Comparison of ENCODE assay signal across 8 cellular contexts in the genomic region with DNA sequence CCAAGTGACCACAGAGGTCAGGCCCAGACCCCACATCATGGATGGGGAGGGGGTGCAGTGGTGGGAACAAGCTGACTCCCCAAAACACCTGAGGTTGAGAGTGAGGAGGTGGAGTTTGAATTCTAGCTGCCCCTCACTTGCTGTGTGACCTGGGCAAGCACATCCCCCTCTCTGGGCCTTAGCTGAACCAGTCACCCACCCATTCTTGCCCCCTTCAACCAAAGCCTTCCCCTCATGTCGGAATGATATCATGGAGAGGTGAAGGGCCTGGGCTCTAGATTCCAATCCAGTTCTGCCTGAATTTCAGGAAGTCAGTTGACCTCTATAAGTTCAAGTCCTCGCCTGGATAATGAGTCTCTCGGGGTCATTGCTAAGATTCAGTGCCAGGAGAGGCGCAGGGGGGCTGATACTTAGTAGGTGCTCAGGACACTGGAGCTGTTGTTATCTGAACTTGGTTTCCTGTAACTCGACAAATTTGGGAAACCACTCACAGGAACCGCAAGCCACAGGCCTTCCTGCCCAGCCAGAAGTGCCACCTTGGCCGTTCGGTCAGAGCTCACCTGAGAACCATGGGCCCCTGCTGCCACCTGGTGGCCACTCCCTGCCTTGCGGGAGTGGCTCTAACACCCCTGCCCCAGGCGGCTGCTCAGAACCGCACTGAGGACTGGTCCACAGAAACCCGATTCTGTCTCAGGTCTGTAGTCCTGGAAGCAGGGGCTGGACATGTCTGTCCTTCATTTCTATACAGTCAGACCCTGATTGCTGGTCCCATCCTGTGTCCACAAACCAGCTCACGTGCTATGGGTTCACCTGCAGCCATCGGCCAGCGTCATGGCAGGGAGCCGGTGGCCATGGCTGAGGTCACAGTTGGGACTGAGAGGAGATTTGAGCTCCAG. TPM values are rescaled to one million over a fixed set of nuclear protein-coding genes. Genes with fewer than 3 reads are reported as not detected.
A peak's percentile ranks its signal among the peaks of the same experiment; 100 is the strongest.
DNase-seq lines count a peak whose midpoint lies in the region; ATAC-seq and TF ChIP-seq lines count a peak whose summit lies in the region.

No MANE protein-coding gene starts in this region.

- CTCF ChIA-PET in CD8-positive, alpha-beta memory T cell (lab: Charles Lee): interaction anchor here (0.6 to 10.4 kb wide), 37 partner anchors 8 to 515 kb away, joined by 3 to 315 read pairs (median 4); a partner anchor contains a TSS

- H3K9me3 ChIP-seq in CD8-positive, alpha-beta memory T cell (ENCODE audit: low read length): no peaks in the 10 kb centered on the region

- H3K27ac ChIP-seq in CD8-positive, alpha-beta memory T cell (ENCODE audit: low read depth, low read length): no peak overlapping the region

- H3K27ac Mint-ChIP-seq in CD8-positive, alpha-beta memory T cell: peak overlapping the region in 6 of 8 donors; percentile 37 to 84 (median 78)

- DNase-seq in CD8-positive, alpha-beta memory T cell: peak; percentile 82 to 92 (median 88)
- DNase-seq in NCI-H146 (lab: John Stamatoyannopoulos, UW) (peak; percentile 53), cardiac fibroblast (ENCODE audit: low read depth in 2 of 2) (peak; percentile 67), kidney tubule cell (ENCODE audit: low spot score) (peak; percentile 89)
- DNase-seq in activated CD4-positive, CD25-positive, alpha-beta regulatory T cell treated with anti-CD3 and anti-CD28 coated beads, Interleukin-2, amount 50 U/mL, for 16 hours (ENCODE audit: low read depth, low spot score): peak; percentile 81
- peak; percentile 90 to 95 for DNase-seq in stimulated activated CD4-positive, alpha-beta T cell treated with anti-CD3 and anti-CD28 coated beads, Interleukin-2, amount 100 ng/mL, for 48 hours

- TF ChIP-seq CTCF in cardiac fibroblast (IDR thresholded peaks at IDR 0.05; ENCODE audit: low read depth, low read length): peak; percentile 92

- H3K36me3 ChIP-seq in CD8-positive, alpha-beta memory T cell (ENCODE audit: insufficient read depth, low read length): no peaks in the 10 kb centered on the region

- peak overlapping the region; percentile 55 to 88 (median 75) for H3K4me3 Mint-ChIP-seq in CD8-positive, alpha-beta memory T cell

- POLR2A ChIA-PET in CD8-positive, alpha-beta memory T cell (lab: Charles Lee): interaction anchor here (0.9 to 1.3 kb wide), 7 partner anchors 10 to 374 kb away, joined by 3 to 8 read pairs (median 3); no protein-coding TSS in a partner anchor

- H3K27me3 Mint-ChIP-seq in CD8-positive, alpha-beta memory T cell: peaks cover 28 to 32% of the 10 kb centered on the region in 2 donors

- H3K4me1 Mint-ChIP-seq in CD8-positive, alpha-beta memory T cell: peaks cover 19 to 29% (median 20%) of the 10 kb centered on the region in 3 donors

- H3K9me3 Mint-ChIP-seq in CD8-positive, alpha-beta memory T cell: no peaks in the 10 kb centered on the region

- H3K4me1 ChIP-seq in CD8-positive, alpha-beta memory T cell (ENCODE audit: insufficient read depth, low read length): peaks cover 26% of the 10 kb centered on the region

- peaks cover 11% of the 10 kb centered on the region for H3K27me3 ChIP-seq in CD8-positive, alpha-beta memory T cell (ENCODE audit: insufficient read depth, low read length, poor library complexity, severe bottlenecking)

- peak overlapping the region; percentile 28 for H3K4me3 ChIP-seq in CD8-positive, alpha-beta memory T cell (ENCODE audit: low read length)
- H3K4me3 ChIP-seq in cardiac fibroblast (replicated peaks in 1 of 2; ENCODE audit: low read depth in 2 of 2, low read length in 2 of 2): no peak overlapping the region

- ATAC-seq in GM21447 (IDR thresholded peaks at IDR 0.05; ENCODE audit: unreplicated experiment): peak; percentile 82
- no peak for ATAC-seq in GM21528 (IDR thresholded peaks at IDR 0.05; ENCODE audit: low FRiP score, unreplicated experiment)

- H3K36me3 Mint-ChIP-seq in CD8-positive, alpha-beta memory T cell: no peaks in the 10 kb centered on the region

RNA-seq across cellular contexts. Expression of a gene that starts 6.9 kb away (rescaled TPM):
- under 1 TPM; 0.13 to 0.31 TPM for total RNA-seq in CD8-positive, alpha-beta memory T cell
- polyA plus RNA-seq in CD8-positive, alpha-beta memory T cell: not detected

RNA-seq across cellular contexts. Expression of a gene that starts 12.7 kb away (rescaled TPM):
- not detected for total RNA-seq in CD8-positive, alpha-beta memory T cell
- not detected for polyA plus RNA-seq in CD8-positive, alpha-beta memory T cell

RNA-seq across cellular contexts. Expression of a gene that starts 41.5 kb away (rescaled TPM):
- total RNA-seq in CD8-positive, alpha-beta memory T cell: 10 to 100 TPM; 69.1 to 74.3 TPM
- polyA plus RNA-seq in CD8-positive, alpha-beta memory T cell: 34.9 TPM

RNA-seq across cellular contexts. Expression of a gene that starts 47.9 kb away (rescaled TPM):
- total RNA-seq in CD8-positive, alpha-beta memory T cell: under 1 TPM; 0.29 to 0.31 TPM
- 1.0 TPM for polyA plus RNA-seq in CD8-positive, alpha-beta memory T cell
